ENCODE assay signal across 20 cellular contexts in genomic region chr3:173737167-173737808, GRCh38.
A peak's percentile ranks its signal among the peaks of the same experiment; 100 is the strongest.
DNase-seq lines count a peak whose midpoint lies in the region; ATAC-seq and TF ChIP-seq lines count a peak whose summit lies in the region.
"Had no signal": no experiment of that assay in that cellular context is flagged by ENCODE, and none has a peak within 500 bp of the region (broad histone marks: within the 10 kb centered on the region; RNA-seq: fewer than 3 reads in every experiment).

No MANE protein-coding gene starts in this region.

- no peak overlapping the region for H3K27ac Mint-ChIP-seq in activated CD4-positive, alpha-beta memory T cell treated with anti-CD3 and anti-CD28 coated beads, Interleukin-2, amount 10 ng/mL, durations not matched to agents 7 days and 5 days
- H3K27ac Mint-ChIP-seq: CD14-positive monocyte had no signal

- ATAC-seq in GM19463 (IDR thresholded peaks at IDR 0.05; ENCODE audit: unreplicated experiment): peak; percentile 45
- peak; percentile 83 for ATAC-seq in HG03097 (IDR thresholded peaks at IDR 0.05; ENCODE audit: low FRiP score, unreplicated experiment)
- ATAC-seq in foreskin keratinocyte: peak; percentile 39
- ATAC-seq in GM21825 (IDR thresholded peaks at IDR 0.05; ENCODE audit: unreplicated experiment): no peak
- ATAC-seq: GM12878 had no signal

- peaks cover 1% of the 10 kb centered on the region for H3K9me3 Mint-ChIP-seq in activated CD4-positive, alpha-beta memory T cell treated with anti-CD3 and anti-CD28 coated beads, Interleukin-2, amount 10 ng/mL, durations not matched to agents 7 days and 5 days

- H3K27me3 Mint-ChIP-seq in activated CD4-positive, alpha-beta memory T cell treated with anti-CD3 and anti-CD28 coated beads, Interleukin-2, amount 10 ng/mL, durations not matched to agents 7 days and 5 days: no peaks in the 10 kb centered on the region

- POLR2A ChIA-PET in RWPE1 (lab: Yijun Ruan, JAX; ENCODE audit: low non-redundant PET): no interaction called here
- POLR2A ChIA-PET in activated CD4-positive, alpha-beta memory T cell treated with anti-CD3 and anti-CD28 coated beads, Interleukin-2, amount 10 ng/mL, durations not matched to agents 7 days and 5 days (lab: Charles Lee): no interaction called here

- H3K27ac ChIP-seq in RWPE1 (no peak overlapping the region), foreskin keratinocyte (no peak overlapping the region)
- H3K27ac ChIP-seq: SJSA1 had no signal

- H3K4me1 ChIP-seq in foreskin keratinocyte: no peaks in the 10 kb centered on the region

- no peaks in the 10 kb centered on the region for H3K36me3 Mint-ChIP-seq in activated CD4-positive, alpha-beta memory T cell treated with anti-CD3 and anti-CD28 coated beads, Interleukin-2, amount 10 ng/mL, durations not matched to agents 7 days and 5 days (ENCODE audit: low read depth)
- H3K36me3 Mint-ChIP-seq: CD14-positive monocyte had no signal

- H3K27me3 ChIP-seq in foreskin keratinocyte: no peaks in the 10 kb centered on the region
- H3K27me3 ChIP-seq: MG63, SJSA1 had no signal

- DNase-seq in RWPE1 (ENCODE audit: low spot score) (peak; percentile 5), foreskin keratinocyte (peak; percentile 73 to 80), AG08395 (ENCODE audit: low spot score) (no peak)
- DNase-seq in activated CD4-positive, alpha-beta memory T cell treated with anti-CD3 and anti-CD28 coated beads, Interleukin-2, amount 10 ng/mL, durations not matched to agents 7 days and 5 days: no peak
- DNase-seq: DMS 273 treated with DMSO at 0.1 percent for 48 hours, GDM1, H9, MG63, NCI-H1105 treated with DMSO at 0.1 percent for 48 hours, NCI-H187, NCI-H446, NCI-H69, OCI-M1, SW 1271 had no signal

- H3K4me1 Mint-ChIP-seq in activated CD4-positive, alpha-beta memory T cell treated with anti-CD3 and anti-CD28 coated beads, Interleukin-2, amount 10 ng/mL, durations not matched to agents 7 days and 5 days: no peaks in the 10 kb centered on the region
- H3K4me1 Mint-ChIP-seq: CD14-positive monocyte had no signal

- TF ChIP-seq CTCF in RWPE1 (conservative IDR thresholded peaks at IDR 0.05; ENCODE audit: low read depth): no peak
- TF ChIP-seq CTCF in foreskin keratinocyte (conservative IDR thresholded peaks at IDR 0.05): no peak

- CTCF ChIA-PET in RWPE1 (lab: Yijun Ruan, JAX): no interaction called here
- CTCF ChIA-PET in activated CD4-positive, alpha-beta memory T cell treated with anti-CD3 and anti-CD28 coated beads, Interleukin-2, amount 10 ng/mL, durations not matched to agents 7 days and 5 days (lab: Charles Lee): no interaction called here

- no peak overlapping the region for H3K4me3 Mint-ChIP-seq in activated CD4-positive, alpha-beta memory T cell treated with anti-CD3 and anti-CD28 coated beads, Interleukin-2, amount 10 ng/mL, durations not matched to agents 7 days and 5 days
- H3K4me3 Mint-ChIP-seq: CD14-positive monocyte, H9 had no signal

Comparison
In these comparisons a context has a peak if more than half of its experiments do, and no peak if none do; other contexts are left out.
1. DNase-seq: peak in RWPE1 (single experiment) and foreskin keratinocyte (2 of 2); none in AG08395 (single experiment) and activated CD4-positive, alpha-beta memory T cell treated with anti-CD3 and anti-CD28 coated beads, Interleukin-2, amount 10 ng/mL, durations not matched to agents 7 days and 5 days (single experiment).